In the genomic region with DNA sequence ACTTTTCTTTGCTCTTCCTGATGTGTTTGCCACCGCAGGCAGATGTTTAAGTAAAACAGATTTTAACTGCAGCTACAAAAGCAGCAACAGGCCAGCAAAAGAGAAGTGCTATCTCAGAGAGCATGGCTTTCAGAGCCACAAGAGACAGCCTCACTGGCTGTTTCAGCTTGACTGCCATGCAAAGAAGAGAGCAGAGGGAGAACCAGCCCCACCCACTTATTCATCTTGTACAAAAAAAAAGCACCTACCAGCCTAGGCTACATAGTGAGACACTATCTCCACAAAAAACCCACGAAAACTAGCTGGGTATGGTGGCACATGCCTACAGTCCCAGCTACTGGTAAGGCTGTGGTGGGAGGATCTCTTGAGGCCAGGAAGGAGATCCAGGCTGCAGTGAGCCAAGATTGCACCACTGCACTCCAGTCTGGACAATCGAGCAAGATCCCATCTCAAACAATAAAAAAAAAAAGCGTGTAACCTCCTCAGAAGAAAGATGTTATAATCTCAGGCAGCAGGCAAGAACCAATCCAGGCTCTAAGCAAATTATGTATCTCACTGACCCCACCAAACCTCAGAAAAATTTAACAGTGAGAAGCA, we compare ENCODE assay signal across 1 cellular context.
TF ChIP-seq lines count a peak whose summit lies in the region.

No MANE protein-coding gene starts in this region.

TF ChIP-seq in GM23338, 12 proteins besides CTCF, POLR2A, EP300 and RAD21:
- TF ChIP-seq, protein P1, sequence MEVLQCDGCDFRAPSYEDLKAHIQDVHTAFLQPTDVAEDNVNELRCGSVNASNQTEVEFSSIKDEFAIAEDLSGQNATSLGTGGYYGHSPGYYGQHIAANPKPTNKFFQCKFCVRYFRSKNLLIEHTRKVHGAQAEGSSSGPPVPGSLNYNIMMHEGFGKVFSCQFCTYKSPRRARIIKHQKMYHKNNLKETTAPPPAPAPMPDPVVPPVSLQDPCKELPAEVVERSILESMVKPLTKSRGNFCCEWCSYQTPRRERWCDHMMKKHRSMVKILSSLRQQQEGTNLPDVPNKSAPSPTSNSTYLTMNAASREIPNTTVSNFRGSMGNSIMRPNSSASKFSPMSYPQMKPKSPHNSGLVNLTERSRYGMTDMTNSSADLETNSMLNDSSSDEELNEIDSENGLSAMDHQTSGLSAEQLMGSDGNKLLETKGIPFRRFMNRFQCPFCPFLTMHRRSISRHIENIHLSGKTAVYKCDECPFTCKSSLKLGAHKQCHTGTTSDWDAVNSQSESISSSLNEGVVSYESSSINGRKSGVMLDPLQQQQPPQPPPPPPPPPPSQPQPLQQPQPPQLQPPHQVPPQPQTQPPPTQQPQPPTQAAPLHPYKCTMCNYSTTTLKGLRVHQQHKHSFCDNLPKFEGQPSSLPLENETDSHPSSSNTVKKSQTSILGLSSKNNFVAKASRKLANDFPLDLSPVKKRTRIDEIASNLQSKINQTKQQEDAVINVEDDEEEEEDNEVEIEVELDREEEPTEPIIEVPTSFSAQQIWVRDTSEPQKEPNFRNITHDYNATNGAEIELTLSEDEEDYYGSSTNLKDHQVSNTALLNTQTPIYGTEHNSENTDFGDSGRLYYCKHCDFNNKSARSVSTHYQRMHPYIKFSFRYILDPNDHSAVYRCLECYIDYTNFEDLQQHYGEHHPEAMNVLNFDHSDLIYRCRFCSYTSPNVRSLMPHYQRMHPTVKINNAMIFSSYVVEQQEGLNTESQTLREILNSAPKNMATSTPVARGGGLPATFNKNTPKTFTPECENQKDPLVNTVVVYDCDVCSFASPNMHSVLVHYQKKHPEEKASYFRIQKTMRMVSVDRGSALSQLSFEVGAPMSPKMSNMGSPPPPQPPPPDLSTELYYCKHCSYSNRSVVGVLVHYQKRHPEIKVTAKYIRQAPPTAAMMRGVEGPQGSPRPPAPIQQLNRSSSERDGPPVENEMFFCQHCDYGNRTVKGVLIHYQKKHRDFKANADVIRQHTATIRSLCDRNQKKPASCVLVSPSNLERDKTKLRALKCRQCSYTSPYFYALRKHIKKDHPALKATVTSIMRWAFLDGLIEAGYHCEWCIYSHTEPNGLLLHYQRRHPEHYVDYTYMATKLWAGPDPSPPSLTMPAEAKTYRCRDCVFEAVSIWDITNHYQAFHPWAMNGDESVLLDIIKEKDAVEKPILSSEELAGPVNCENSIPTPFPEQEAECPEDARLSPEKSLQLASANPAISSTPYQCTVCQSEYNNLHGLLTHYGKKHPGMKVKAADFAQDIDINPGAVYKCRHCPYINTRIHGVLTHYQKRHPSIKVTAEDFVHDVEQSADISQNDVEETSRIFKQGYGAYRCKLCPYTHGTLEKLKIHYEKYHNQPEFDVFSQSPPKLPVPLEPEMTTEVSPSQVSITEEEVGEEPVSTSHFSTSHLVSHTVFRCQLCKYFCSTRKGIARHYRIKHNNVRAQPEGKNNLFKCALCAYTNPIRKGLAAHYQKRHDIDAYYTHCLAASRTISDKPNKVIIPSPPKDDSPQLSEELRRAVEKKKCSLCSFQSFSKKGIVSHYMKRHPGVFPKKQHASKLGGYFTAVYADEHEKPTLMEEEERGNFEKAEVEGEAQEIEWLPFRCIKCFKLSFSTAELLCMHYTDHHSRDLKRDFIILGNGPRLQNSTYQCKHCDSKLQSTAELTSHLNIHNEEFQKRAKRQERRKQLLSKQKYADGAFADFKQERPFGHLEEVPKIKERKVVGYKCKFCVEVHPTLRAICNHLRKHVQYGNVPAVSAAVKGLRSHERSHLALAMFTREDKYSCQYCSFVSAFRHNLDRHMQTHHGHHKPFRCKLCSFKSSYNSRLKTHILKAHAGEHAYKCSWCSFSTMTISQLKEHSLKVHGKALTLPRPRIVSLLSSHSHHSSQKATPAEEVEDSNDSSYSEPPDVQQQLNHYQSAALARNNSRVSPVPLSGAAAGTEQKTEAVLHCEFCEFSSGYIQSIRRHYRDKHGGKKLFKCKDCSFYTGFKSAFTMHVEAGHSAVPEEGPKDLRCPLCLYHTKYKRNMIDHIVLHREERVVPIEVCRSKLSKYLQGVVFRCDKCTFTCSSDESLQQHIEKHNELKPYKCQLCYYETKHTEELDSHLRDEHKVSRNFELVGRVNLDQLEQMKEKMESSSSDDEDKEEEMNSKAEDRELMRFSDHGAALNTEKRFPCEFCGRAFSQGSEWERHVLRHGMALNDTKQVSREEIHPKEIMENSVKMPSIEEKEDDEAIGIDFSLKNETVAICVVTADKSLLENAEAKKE (CRISPR knock-in tag; IDR thresholded peaks at IDR 0.05) = no peak
- TF ChIP-seq, protein P2, sequence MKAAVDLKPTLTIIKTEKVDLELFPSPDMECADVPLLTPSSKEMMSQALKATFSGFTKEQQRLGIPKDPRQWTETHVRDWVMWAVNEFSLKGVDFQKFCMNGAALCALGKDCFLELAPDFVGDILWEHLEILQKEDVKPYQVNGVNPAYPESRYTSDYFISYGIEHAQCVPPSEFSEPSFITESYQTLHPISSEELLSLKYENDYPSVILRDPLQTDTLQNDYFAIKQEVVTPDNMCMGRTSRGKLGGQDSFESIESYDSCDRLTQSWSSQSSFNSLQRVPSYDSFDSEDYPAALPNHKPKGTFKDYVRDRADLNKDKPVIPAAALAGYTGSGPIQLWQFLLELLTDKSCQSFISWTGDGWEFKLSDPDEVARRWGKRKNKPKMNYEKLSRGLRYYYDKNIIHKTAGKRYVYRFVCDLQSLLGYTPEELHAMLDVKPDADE (IDR thresholded peaks at IDR 0.05) = no peak
- TF ChIP-seq JUNB (IDR thresholded peaks at IDR 0.05; ENCODE audit: unreplicated experiment) = no peak
- no peak for TF ChIP-seq NANOG (IDR thresholded peaks at IDR 0.05; ENCODE audit: borderline replicate concordance)
- no peak for TF ChIP-seq CREB1 (CRISPR knock-in tag; IDR thresholded peaks at IDR 0.05; ENCODE audit: low read depth)
TF ChIP-seq in GM23338: peak in this region for 0.
